ENCODE assay signal across 1 cellular context in the genomic region with DNA sequence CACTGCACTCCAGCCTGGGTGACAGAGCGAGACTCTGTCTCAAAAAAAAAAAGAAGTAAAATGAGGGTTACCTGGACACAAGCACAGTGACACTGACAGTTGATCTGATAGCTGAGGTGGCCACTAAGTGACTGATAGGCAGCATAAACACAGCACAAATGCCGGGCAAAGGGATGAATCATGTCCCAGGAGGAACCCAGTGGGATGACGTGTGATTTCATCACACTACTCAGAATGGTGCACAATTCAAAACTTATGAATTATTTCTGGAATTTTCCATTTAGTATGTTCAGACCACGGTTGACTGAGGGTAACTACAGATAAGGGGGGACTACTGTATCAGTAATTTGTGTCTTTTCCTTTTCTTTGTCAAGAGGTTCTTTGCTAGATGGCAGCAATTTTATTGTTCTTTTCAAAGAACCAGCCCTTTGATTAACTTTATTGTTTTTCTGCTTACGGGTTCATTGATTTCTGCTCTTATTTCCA.
TF ChIP-seq lines count a peak whose summit lies in the region.

No MANE protein-coding gene starts in this region.

TF ChIP-seq in K562, 482 proteins besides CTCF, POLR2A, EP300 and RAD21 (continued from another document and continues in another):
- TF ChIP-seq, protein P1, sequence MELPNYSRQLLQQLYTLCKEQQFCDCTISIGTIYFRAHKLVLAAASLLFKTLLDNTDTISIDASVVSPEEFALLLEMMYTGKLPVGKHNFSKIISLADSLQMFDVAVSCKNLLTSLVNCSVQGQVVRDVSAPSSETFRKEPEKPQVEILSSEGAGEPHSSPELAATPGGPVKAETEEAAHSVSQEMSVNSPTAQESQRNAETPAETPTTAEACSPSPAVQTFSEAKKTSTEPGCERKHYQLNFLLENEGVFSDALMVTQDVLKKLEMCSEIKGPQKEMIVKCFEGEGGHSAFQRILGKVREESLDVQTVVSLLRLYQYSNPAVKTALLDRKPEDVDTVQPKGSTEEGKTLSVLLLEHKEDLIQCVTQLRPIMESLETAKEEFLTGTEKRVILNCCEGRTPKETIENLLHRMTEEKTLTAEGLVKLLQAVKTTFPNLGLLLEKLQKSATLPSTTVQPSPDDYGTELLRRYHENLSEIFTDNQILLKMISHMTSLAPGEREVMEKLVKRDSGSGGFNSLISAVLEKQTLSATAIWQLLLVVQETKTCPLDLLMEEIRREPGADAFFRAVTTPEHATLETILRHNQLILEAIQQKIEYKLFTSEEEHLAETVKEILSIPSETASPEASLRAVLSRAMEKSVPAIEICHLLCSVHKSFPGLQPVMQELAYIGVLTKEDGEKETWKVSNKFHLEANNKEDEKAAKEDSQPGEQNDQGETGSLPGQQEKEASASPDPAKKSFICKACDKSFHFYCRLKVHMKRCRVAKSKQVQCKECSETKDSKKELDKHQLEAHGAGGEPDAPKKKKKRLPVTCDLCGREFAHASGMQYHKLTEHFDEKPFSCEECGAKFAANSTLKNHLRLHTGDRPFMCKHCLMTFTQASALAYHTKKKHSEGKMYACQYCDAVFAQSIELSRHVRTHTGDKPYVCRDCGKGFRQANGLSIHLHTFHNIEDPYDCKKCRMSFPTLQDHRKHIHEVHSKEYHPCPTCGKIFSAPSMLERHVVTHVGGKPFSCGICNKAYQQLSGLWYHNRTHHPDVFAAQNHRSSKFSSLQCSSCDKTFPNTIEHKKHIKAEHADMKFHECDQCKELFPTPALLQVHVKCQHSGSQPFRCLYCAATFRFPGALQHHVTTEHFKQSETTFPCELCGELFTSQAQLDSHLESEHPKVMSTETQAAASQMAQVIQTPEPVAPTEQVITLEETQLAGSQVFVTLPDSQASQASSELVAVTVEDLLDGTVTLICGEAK (IDR thresholded peaks at IDR 0.05), result peak; percentile 76
- TF ChIP-seq, protein P1 (CRISPR knock-in tag; IDR thresholded peaks at IDR 0.05), result no peak
- TF ChIP-seq, protein P2, sequence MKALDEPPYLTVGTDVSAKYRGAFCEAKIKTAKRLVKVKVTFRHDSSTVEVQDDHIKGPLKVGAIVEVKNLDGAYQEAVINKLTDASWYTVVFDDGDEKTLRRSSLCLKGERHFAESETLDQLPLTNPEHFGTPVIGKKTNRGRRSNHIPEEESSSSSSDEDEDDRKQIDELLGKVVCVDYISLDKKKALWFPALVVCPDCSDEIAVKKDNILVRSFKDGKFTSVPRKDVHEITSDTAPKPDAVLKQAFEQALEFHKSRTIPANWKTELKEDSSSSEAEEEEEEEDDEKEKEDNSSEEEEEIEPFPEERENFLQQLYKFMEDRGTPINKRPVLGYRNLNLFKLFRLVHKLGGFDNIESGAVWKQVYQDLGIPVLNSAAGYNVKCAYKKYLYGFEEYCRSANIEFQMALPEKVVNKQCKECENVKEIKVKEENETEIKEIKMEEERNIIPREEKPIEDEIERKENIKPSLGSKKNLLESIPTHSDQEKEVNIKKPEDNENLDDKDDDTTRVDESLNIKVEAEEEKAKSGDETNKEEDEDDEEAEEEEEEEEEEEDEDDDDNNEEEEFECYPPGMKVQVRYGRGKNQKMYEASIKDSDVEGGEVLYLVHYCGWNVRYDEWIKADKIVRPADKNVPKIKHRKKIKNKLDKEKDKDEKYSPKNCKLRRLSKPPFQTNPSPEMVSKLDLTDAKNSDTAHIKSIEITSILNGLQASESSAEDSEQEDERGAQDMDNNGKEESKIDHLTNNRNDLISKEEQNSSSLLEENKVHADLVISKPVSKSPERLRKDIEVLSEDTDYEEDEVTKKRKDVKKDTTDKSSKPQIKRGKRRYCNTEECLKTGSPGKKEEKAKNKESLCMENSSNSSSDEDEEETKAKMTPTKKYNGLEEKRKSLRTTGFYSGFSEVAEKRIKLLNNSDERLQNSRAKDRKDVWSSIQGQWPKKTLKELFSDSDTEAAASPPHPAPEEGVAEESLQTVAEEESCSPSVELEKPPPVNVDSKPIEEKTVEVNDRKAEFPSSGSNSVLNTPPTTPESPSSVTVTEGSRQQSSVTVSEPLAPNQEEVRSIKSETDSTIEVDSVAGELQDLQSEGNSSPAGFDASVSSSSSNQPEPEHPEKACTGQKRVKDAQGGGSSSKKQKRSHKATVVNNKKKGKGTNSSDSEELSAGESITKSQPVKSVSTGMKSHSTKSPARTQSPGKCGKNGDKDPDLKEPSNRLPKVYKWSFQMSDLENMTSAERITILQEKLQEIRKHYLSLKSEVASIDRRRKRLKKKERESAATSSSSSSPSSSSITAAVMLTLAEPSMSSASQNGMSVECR (CRISPR knock-in tag; IDR thresholded peaks at IDR 0.05), result no peak
- TF ChIP-seq KAT2B (IDR thresholded peaks at IDR 0.05; ENCODE audit: low read depth, low read length), result no peak
- TF ChIP-seq, protein P3, sequence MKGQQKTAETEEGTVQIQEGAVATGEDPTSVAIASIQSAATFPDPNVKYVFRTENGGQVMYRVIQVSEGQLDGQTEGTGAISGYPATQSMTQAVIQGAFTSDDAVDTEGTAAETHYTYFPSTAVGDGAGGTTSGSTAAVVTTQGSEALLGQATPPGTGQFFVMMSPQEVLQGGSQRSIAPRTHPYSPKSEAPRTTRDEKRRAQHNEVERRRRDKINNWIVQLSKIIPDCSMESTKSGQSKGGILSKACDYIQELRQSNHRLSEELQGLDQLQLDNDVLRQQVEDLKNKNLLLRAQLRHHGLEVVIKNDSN (CRISPR knock-in tag; IDR thresholded peaks at IDR 0.05), result no peak
- peak; percentile 96 for TF ChIP-seq JUND (IDR thresholded peaks at IDR 0.05; ENCODE audit: borderline replicate concordance, low read depth, low read length)
- peak; percentile 93 for TF ChIP-seq JUND (tag; IDR thresholded peaks at IDR 0.05; ENCODE audit: borderline replicate concordance, low read depth, low read length)
- TF ChIP-seq RFX1 (IDR thresholded peaks at IDR 0.05), result peak; percentile 45
- no peak for TF ChIP-seq ZNF764 (CRISPR knock-in tag; IDR thresholded peaks at IDR 0.05; ENCODE audit: low read depth)
- TF ChIP-seq ZSCAN29 (IDR thresholded peaks at IDR 0.05), result no peak
- no peak for TF ChIP-seq STAG1 (CRISPR knock-in tag; IDR thresholded peaks at IDR 0.05; ENCODE audit: borderline replicate concordance)
- no peak for TF ChIP-seq RBM17 (IDR thresholded peaks at IDR 0.05; ENCODE audit: borderline replicate concordance, low read depth, low read length)
- TF ChIP-seq ZNF444 (CRISPR knock-in tag; IDR thresholded peaks at IDR 0.05), result no peak
- peak; percentile 86 for TF ChIP-seq CREM (IDR thresholded peaks at IDR 0.05; ENCODE audit: low read depth)
- TF ChIP-seq SMAD4 (CRISPR knock-in tag; conservative IDR thresholded peaks at IDR 0.05), result 0 out of 2 replicates have a peak, but pooled peaks have one; percentile 51
- no peak for TF ChIP-seq ZNF184 (CRISPR knock-in tag; IDR thresholded peaks at IDR 0.05)
- no peak for TF ChIP-seq ZNF551 (CRISPR knock-in tag; IDR thresholded peaks at IDR 0.05)
- no peak for TF ChIP-seq BDP1 (IDR thresholded peaks at IDR 0.05; ENCODE audit: insufficient read depth, insufficient read length)
- no peak for TF ChIP-seq ZBTB8A (IDR thresholded peaks at IDR 0.05; ENCODE audit: partially characterized antibody)
- TF ChIP-seq MEIS2 (IDR thresholded peaks at IDR 0.05; ENCODE audit: partially characterized antibody), result peak; percentile 95
- no peak for TF ChIP-seq HDAC2 (IDR thresholded peaks at IDR 0.05)
- TF ChIP-seq MAZ (CRISPR knock-in tag; conservative IDR thresholded peaks at IDR 0.05 in 1 of 2, IDR thresholded peaks at IDR 0.05 in 1 of 2), result 0 out of 4 replicates have a peak, but pooled peaks of 1 of the 2 experiments have one; percentile 18
- TF ChIP-seq, protein P4, sequence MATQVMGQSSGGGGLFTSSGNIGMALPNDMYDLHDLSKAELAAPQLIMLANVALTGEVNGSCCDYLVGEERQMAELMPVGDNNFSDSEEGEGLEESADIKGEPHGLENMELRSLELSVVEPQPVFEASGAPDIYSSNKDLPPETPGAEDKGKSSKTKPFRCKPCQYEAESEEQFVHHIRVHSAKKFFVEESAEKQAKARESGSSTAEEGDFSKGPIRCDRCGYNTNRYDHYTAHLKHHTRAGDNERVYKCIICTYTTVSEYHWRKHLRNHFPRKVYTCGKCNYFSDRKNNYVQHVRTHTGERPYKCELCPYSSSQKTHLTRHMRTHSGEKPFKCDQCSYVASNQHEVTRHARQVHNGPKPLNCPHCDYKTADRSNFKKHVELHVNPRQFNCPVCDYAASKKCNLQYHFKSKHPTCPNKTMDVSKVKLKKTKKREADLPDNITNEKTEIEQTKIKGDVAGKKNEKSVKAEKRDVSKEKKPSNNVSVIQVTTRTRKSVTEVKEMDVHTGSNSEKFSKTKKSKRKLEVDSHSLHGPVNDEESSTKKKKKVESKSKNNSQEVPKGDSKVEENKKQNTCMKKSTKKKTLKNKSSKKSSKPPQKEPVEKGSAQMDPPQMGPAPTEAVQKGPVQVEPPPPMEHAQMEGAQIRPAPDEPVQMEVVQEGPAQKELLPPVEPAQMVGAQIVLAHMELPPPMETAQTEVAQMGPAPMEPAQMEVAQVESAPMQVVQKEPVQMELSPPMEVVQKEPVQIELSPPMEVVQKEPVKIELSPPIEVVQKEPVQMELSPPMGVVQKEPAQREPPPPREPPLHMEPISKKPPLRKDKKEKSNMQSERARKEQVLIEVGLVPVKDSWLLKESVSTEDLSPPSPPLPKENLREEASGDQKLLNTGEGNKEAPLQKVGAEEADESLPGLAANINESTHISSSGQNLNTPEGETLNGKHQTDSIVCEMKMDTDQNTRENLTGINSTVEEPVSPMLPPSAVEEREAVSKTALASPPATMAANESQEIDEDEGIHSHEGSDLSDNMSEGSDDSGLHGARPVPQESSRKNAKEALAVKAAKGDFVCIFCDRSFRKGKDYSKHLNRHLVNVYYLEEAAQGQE (CRISPR knock-in tag; IDR thresholded peaks at IDR 0.05; ENCODE audit: low read depth), result no peak
- TF ChIP-seq, protein P5, sequence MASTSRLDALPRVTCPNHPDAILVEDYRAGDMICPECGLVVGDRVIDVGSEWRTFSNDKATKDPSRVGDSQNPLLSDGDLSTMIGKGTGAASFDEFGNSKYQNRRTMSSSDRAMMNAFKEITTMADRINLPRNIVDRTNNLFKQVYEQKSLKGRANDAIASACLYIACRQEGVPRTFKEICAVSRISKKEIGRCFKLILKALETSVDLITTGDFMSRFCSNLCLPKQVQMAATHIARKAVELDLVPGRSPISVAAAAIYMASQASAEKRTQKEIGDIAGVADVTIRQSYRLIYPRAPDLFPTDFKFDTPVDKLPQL (IDR thresholded peaks at IDR 0.05; ENCODE audit: extremely low read depth, insufficient read length), result no peak
- peak; percentile 51; the same call in 1 of the 2 replicates for TF ChIP-seq TEAD4 (IDR thresholded peaks at IDR 0.05; ENCODE audit: low read length)
- no peak for TF ChIP-seq TEAD4 (CRISPR knock-in tag; IDR thresholded peaks at IDR 0.05; ENCODE audit: borderline replicate concordance)
- TF ChIP-seq CTBP1 (IDR thresholded peaks at IDR 0.05; ENCODE audit: borderline replicate concordance), result peak; percentile 88
- peak; percentile 4; the same call in 1 of the 2 replicates for TF ChIP-seq MAFK (IDR thresholded peaks at IDR 0.05; ENCODE audit: low read length)
- TF ChIP-seq, protein P6, sequence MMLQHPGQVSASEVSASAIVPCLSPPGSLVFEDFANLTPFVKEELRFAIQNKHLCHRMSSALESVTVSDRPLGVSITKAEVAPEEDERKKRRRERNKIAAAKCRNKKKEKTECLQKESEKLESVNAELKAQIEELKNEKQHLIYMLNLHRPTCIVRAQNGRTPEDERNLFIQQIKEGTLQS (IDR thresholded peaks at IDR 0.05), result peak; percentile 95
- TF ChIP-seq, protein P6 (CRISPR knock-in tag; conservative IDR thresholded peaks at IDR 0.05), result no peak
- TF ChIP-seq ZNF274 (IDR thresholded peaks at IDR 0.05; ENCODE audit: borderline replicate concordance, low read depth, low read length), result no peak
- TF ChIP-seq ZNF146 (CRISPR knock-in tag; IDR thresholded peaks at IDR 0.05; ENCODE audit: unreplicated experiment), result no peak
- peak; percentile 24 for TF ChIP-seq MEF2D (tag; conservative IDR thresholded peaks at IDR 0.05; ENCODE audit: low read depth)
- TF ChIP-seq, protein P7, sequence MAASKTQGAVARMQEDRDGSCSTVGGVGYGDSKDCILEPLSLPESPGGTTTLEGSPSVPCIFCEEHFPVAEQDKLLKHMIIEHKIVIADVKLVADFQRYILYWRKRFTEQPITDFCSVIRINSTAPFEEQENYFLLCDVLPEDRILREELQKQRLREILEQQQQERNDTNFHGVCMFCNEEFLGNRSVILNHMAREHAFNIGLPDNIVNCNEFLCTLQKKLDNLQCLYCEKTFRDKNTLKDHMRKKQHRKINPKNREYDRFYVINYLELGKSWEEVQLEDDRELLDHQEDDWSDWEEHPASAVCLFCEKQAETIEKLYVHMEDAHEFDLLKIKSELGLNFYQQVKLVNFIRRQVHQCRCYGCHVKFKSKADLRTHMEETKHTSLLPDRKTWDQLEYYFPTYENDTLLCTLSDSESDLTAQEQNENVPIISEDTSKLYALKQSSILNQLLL (CRISPR knock-in tag; IDR thresholded peaks at IDR 0.05; ENCODE audit: borderline replicate concordance), result no peak
- TF ChIP-seq RCOR1 (IDR thresholded peaks at IDR 0.05; ENCODE audit: borderline replicate concordance in 1 of 2, low read depth in 2 of 2, low read length in 2 of 2), result peak in 1 of 2 experiments; percentile 71; a peak in 1 of 4 replicates
- TF ChIP-seq, protein P8, sequence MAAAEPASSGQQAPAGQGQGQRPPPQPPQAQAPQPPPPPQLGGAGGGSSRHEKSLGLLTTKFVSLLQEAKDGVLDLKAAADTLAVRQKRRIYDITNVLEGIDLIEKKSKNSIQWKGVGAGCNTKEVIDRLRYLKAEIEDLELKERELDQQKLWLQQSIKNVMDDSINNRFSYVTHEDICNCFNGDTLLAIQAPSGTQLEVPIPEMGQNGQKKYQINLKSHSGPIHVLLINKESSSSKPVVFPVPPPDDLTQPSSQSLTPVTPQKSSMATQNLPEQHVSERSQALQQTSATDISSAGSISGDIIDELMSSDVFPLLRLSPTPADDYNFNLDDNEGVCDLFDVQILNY (CRISPR knock-in tag; IDR thresholded peaks at IDR 0.05), result no peak
